ENCODE assay signal across 10 cellular contexts in genomic region chr4:185344743-185345538, GRCh38. TPM values are rescaled to one million over a fixed set of nuclear protein-coding genes. Genes with fewer than 3 reads are reported as not detected.
DNase-seq lines count a peak whose midpoint lies in the region; ATAC-seq and TF ChIP-seq lines count a peak whose summit lies in the region.
"Had no signal": no experiment of that assay in that cellular context is flagged by ENCODE, and none has a peak within 500 bp of the region (broad histone marks: within the 10 kb centered on the region; RNA-seq: fewer than 3 reads in every experiment).

No MANE protein-coding gene starts in this region.

- H3K27ac ChIP-seq in brain microvascular endothelial cell, result peak overlapping the region; percentile 82
- H3K27ac ChIP-seq: C4-2B, psoas muscle had no signal

- in situ Hi-C loops in brain microvascular endothelial cell (cut with HindIII; ENCODE audit: low pct_ligation_motif_present, low sequenced_read_pairs), result no loop called here

- intact Hi-C loops in natural killer cell (cut with micrococcal nuclease) (no loop called here), left colon (cut with DNase I, micrococcal nuclease) (no loop called here)

- H3K4me3 Mint-ChIP-seq in natural killer cell treated with Interleukin-12 subunit alpha and Interleukin-12 subunit beta and Interleukin-15 and Interleukin-18, amount 100 ng/mL, for 72 hours, result peak overlapping the region; percentile 42
- H3K4me3 Mint-ChIP-seq in natural killer cell, result no peak overlapping the region

- no peak for DNase-seq in natural killer cell treated with Interleukin-12 subunit alpha and Interleukin-12 subunit beta and Interleukin-15 and Interleukin-18, amount 100 ng/mL, for 72 hours (ENCODE audit: low spot score)
- DNase-seq in natural killer cell, result no peak
- no peak for DNase-seq in brain microvascular endothelial cell
- DNase-seq in stimulated activated CD4-positive, alpha-beta T cell treated with anti-CD3 and anti-CD28 coated beads, Interleukin-4, amount 100 ng/mL, for 24 hours, result no peak
- no peak for DNase-seq in GF-D8 (lab: John Stamatoyannopoulos, UW)
- DNase-seq in left colon, result no peak
- no peak for DNase-seq in medulla oblongata (ENCODE audit: extremely low spot score)
- DNase-seq: psoas muscle had no signal

- TF ChIP-seq CTCF in natural killer cell (IDR thresholded peaks at IDR 0.05) (no peak), brain microvascular endothelial cell (IDR thresholded peaks at IDR 0.05; ENCODE audit: low read depth, low read length, missing control alignments) (no peak)

- peaks cover 15 to 41% of the 10 kb centered on the region in 2 donors for H3K4me1 Mint-ChIP-seq in natural killer cell treated with Interleukin-12 subunit alpha and Interleukin-12 subunit beta and Interleukin-15 and Interleukin-18, amount 100 ng/mL, for 72 hours (ENCODE audit: low read depth in 2 of 2)
- peaks cover 9 to 13% of the 10 kb centered on the region in 2 donors for H3K4me1 Mint-ChIP-seq in natural killer cell

- peak; percentile 60 to 61 for ATAC-seq in natural killer cell treated with Interleukin-12 subunit alpha and Interleukin-12 subunit beta and Interleukin-15 and Interleukin-18, amount 100 ng/mL, for 72 hours
- ATAC-seq in natural killer cell (no peak), HG03108 (IDR thresholded peaks at IDR 0.05; ENCODE audit: unreplicated experiment) (peak; percentile 44), left colon (no peak)

- no peaks in the 10 kb centered on the region for H3K9me3 Mint-ChIP-seq in natural killer cell treated with Interleukin-12 subunit alpha and Interleukin-12 subunit beta and Interleukin-15 and Interleukin-18, amount 100 ng/mL, for 72 hours
- no peaks in the 10 kb centered on the region for H3K9me3 Mint-ChIP-seq in natural killer cell

- peak overlapping the region; percentile 78 to 79 for H3K27ac Mint-ChIP-seq in natural killer cell treated with Interleukin-12 subunit alpha and Interleukin-12 subunit beta and Interleukin-15 and Interleukin-18, amount 100 ng/mL, for 72 hours
- H3K27ac Mint-ChIP-seq in natural killer cell, result peak overlapping the region in 1 of 2 donors; percentile 31

- H3K36me3 ChIP-seq in brain microvascular endothelial cell (replicated peaks), result peaks cover 8% of the 10 kb centered on the region

- H3K27me3 Mint-ChIP-seq in natural killer cell treated with Interleukin-12 subunit alpha and Interleukin-12 subunit beta and Interleukin-15 and Interleukin-18, amount 100 ng/mL, for 72 hours, result no peaks in the 10 kb centered on the region
- H3K27me3 Mint-ChIP-seq in natural killer cell (ENCODE audit: low read depth in 2 of 2), result no peaks in the 10 kb centered on the region

- H3K36me3 Mint-ChIP-seq in natural killer cell treated with Interleukin-12 subunit alpha and Interleukin-12 subunit beta and Interleukin-15 and Interleukin-18, amount 100 ng/mL, for 72 hours, result peaks cover 31% of the 10 kb centered on the region
- H3K36me3 Mint-ChIP-seq in natural killer cell, result peaks cover 11% of the 10 kb centered on the region

- no peak overlapping the region for H3K4me3 ChIP-seq in brain microvascular endothelial cell (ENCODE audit: low read depth, low read length)
- H3K4me3 ChIP-seq: psoas muscle had no signal

- H3K27me3 ChIP-seq in brain microvascular endothelial cell (replicated peaks), result no peaks in the 10 kb centered on the region

RNA-seq across cellular contexts. Expression of gene LRP2BP, which starts 50.8 kb away (rescaled TPM):
- total RNA-seq in natural killer cell treated with Interleukin-12 subunit alpha and Interleukin-12 subunit beta and Interleukin-15 and Interleukin-18, amount 100 ng/mL, for 72 hours, result 1 to 10 TPM in 1 of 2 donors, under 1 TPM in 1; 0.45 to 1.2 TPM
- total RNA-seq in natural killer cell, result 1 to 10 TPM; 1.7 to 2.4 (median 2.2) TPM
- under 1 TPM; 0.40 to 0.70 TPM for total RNA-seq in left colon

RNA-seq across cellular contexts. Expression of gene ANKRD37, which starts 51.7 kb away (rescaled TPM):
- total RNA-seq in natural killer cell treated with Interleukin-12 subunit alpha and Interleukin-12 subunit beta and Interleukin-15 and Interleukin-18, amount 100 ng/mL, for 72 hours, result 10 to 100 TPM; 10.0 to 13.9 TPM
- total RNA-seq in natural killer cell, result 10 to 100 TPM; 12.9 to 18.6 (median 13.1) TPM
- total RNA-seq in left colon, result 1 to 10 TPM; 5.0 to 9.1 TPM

Comparison
In these comparisons a context has a peak if more than half of its experiments do, and no peak if none do; other contexts are left out.
1. ATAC-seq: peak in natural killer cell treated with Interleukin-12 subunit alpha and Interleukin-12 subunit beta and Interleukin-15 and Interleukin-18, amount 100 ng/mL, for 72 hours (2 of 2) and HG03108 (single experiment); none in natural killer cell (0 of 3) and left colon (single experiment).